1 cellular context compared by ENCODE assay signal in the genomic region with DNA sequence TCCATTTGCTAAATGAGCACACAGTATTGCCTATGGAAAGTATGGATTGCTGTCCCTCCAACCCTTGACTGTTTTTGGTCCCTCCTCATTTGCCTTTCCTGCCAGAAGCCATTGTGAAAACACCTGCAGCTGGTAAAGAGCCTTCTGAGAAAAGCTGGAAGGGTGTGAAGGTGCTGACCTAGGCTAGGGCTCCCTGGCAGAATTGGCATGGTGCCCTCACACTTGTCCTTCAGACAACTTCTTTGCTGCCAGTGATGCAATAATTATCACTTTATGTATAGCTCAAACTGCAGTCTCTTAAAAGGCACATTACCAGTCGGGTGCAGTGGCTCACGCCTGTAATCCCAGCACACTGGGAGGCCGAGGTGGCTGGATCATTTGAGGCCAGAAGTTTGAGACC.
TF ChIP-seq lines count a peak whose summit lies in the region.

No MANE protein-coding gene starts in this region.

TF ChIP-seq in K562, 482 proteins besides CTCF, POLR2A, EP300 and RAD21:
- TF ChIP-seq ZNF347 (CRISPR knock-in tag; IDR thresholded peaks at IDR 0.05; ENCODE audit: low read depth) (no peak), TRIM28 (IDR thresholded peaks at IDR 0.05) (no peak), KLF6 (CRISPR knock-in tag; IDR thresholded peaks at IDR 0.05; ENCODE audit: borderline replicate concordance) (no peak), ATF3 (IDR thresholded peaks at IDR 0.05) (peak; percentile 42; the same call in 1 of the 2 replicates), ATF3 (CRISPR knock-in tag; conservative IDR thresholded peaks at IDR 0.05) (no peak), ZNF76 (CRISPR knock-in tag; IDR thresholded peaks at IDR 0.05; ENCODE audit: borderline replicate concordance) (no peak), SIX5 (IDR thresholded peaks at IDR 0.05; ENCODE audit: borderline replicate concordance in 1 of 2, insufficient read depth in 1 of 2, low read depth in 1 of 2, low read length in 2 of 2) (no peak)
